Comparison of ENCODE assay signal across 1 cellular context in the genomic region with DNA sequence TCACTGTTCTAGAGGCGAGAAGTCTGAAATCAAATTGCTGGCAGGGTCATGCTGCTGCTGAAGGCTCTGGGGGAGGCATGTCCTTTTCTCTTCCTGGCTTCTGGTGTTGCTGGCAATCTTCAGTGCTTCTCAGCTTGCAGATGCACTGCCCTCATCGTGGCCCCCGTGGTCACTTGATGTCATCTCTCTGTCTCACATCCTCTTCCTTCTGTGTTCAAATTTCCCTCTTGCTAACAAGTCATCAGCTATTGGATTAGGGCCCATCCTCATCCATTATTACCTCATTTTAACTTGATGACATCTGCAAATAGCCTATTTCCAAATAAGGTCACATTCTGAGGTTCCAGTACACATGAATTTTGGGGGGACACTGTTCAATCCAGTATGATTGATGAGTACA.
A peak's percentile ranks its signal among the peaks of the same experiment; 100 is the strongest.
TF ChIP-seq lines count a peak whose summit lies in the region.

No MANE protein-coding gene starts in this region.

TF ChIP-seq in GM12878, 131 proteins besides CTCF, POLR2A, EP300 and RAD21 (continued from another document and continues in another):
- TF ChIP-seq TARDBP (IDR thresholded peaks at IDR 0.05; ENCODE audit: borderline replicate concordance) = no peak
- TF ChIP-seq SPI1 (IDR thresholded peaks at IDR 0.05; ENCODE audit: borderline replicate concordance, insufficient read depth, low read depth, low read length) = peak; percentile 92
- no peak for TF ChIP-seq BRCA1 (IDR thresholded peaks at IDR 0.05; ENCODE audit: low read depth, low read length)
- peak; percentile 57; the same call in 1 of the 2 replicates for TF ChIP-seq PAX5 (IDR thresholded peaks at IDR 0.05; ENCODE audit: borderline replicate concordance, low read depth, low read length)
- no peak for TF ChIP-seq KAT2A (conservative IDR thresholded peaks at IDR 0.05; ENCODE audit: control insufficient read depth, low read depth, low read length)
- TF ChIP-seq HCFC1 (IDR thresholded peaks at IDR 0.05; ENCODE audit: low read length) = no peak
- 0 out of 2 replicates have a peak, but pooled peaks have one; percentile 26 for TF ChIP-seq TAF1 (IDR thresholded peaks at IDR 0.05; ENCODE audit: borderline replicate concordance, low read depth, low read length)
- TF ChIP-seq YY1 (IDR thresholded peaks at IDR 0.05; ENCODE audit: low read depth, low read length) = no peak
- TF ChIP-seq, protein P1, sequence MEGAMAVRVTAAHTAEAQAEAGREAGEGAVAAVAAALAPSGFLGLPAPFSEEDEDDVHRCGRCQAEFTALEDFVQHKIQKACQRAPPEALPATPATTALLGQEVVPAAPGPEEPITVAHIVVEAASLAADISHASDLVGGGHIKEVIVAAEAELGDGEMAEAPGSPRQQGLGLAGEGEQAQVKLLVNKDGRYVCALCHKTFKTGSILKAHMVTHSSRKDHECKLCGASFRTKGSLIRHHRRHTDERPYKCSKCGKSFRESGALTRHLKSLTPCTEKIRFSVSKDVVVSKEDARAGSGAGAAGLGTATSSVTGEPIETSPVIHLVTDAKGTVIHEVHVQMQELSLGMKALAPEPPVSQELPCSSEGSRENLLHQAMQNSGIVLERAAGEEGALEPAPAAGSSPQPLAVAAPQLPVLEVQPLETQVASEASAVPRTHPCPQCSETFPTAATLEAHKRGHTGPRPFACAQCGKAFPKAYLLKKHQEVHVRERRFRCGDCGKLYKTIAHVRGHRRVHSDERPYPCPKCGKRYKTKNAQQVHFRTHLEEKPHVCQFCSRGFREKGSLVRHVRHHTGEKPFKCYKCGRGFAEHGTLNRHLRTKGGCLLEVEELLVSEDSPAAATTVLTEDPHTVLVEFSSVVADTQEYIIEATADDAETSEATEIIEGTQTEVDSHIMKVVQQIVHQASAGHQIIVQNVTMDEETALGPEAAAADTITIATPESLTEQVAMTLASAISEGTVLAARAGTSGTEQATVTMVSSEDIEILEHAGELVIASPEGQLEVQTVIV (IDR thresholded peaks at IDR 0.05; ENCODE audit: borderline replicate concordance, partially characterized antibody) = no peak
- no peak for TF ChIP-seq ZNF274 (IDR thresholded peaks at IDR 0.05; ENCODE audit: insufficient read depth, insufficient read length)
- no peak for TF ChIP-seq MEF2B (IDR thresholded peaks at IDR 0.05; ENCODE audit: partially characterized antibody, poor library complexity, severe bottlenecking)
- TF ChIP-seq TCF7 (IDR thresholded peaks at IDR 0.05; ENCODE audit: borderline replicate concordance) = no peak
- TF ChIP-seq, protein P2, sequence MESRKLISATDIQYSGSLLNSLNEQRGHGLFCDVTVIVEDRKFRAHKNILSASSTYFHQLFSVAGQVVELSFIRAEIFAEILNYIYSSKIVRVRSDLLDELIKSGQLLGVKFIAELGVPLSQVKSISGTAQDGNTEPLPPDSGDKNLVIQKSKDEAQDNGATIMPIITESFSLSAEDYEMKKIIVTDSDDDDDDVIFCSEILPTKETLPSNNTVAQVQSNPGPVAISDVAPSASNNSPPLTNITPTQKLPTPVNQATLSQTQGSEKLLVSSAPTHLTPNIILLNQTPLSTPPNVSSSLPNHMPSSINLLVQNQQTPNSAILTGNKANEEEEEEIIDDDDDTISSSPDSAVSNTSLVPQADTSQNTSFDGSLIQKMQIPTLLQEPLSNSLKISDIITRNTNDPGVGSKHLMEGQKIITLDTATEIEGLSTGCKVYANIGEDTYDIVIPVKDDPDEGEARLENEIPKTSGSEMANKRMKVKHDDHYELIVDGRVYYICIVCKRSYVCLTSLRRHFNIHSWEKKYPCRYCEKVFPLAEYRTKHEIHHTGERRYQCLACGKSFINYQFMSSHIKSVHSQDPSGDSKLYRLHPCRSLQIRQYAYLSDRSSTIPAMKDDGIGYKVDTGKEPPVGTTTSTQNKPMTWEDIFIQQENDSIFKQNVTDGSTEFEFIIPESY (IDR thresholded peaks at IDR 0.05) = no peak
- no peak for TF ChIP-seq SIX5 (IDR thresholded peaks at IDR 0.05; ENCODE audit: low read depth, low read length, severe bottlenecking)
- TF ChIP-seq RB1 (IDR thresholded peaks at IDR 0.05; ENCODE audit: borderline replicate concordance) = no peak
- TF ChIP-seq KLF5 (IDR thresholded peaks at IDR 0.05; ENCODE audit: partially characterized antibody) = no peak
- TF ChIP-seq POLR2AphosphoS2 (IDR thresholded peaks at IDR 0.05; ENCODE audit: low read depth, low read length) = no peak
- no peak for TF ChIP-seq SREBF2 (IDR thresholded peaks at IDR 0.05; ENCODE audit: low read length)
- TF ChIP-seq HDAC6 (IDR thresholded peaks at IDR 0.05; ENCODE audit: unreplicated experiment) = no peak
- no peak for TF ChIP-seq PAX8 (IDR thresholded peaks at IDR 0.05)
- no peak for TF ChIP-seq PBX3 (IDR thresholded peaks at IDR 0.05; ENCODE audit: insufficient replicate concordance, low read depth, low read length)
- no peak; the same call in 1 of the 2 replicates for TF ChIP-seq IKZF1 (conservative IDR thresholded peaks at IDR 0.05)
- TF ChIP-seq, protein P3, sequence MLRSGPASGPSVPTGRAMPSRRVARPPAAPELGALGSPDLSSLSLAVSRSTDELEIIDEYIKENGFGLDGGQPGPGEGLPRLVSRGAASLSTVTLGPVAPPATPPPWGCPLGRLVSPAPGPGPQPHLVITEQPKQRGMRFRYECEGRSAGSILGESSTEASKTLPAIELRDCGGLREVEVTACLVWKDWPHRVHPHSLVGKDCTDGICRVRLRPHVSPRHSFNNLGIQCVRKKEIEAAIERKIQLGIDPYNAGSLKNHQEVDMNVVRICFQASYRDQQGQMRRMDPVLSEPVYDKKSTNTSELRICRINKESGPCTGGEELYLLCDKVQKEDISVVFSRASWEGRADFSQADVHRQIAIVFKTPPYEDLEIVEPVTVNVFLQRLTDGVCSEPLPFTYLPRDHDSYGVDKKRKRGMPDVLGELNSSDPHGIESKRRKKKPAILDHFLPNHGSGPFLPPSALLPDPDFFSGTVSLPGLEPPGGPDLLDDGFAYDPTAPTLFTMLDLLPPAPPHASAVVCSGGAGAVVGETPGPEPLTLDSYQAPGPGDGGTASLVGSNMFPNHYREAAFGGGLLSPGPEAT (IDR thresholded peaks at IDR 0.05; ENCODE audit: low read depth) = no peak
- TF ChIP-seq, protein P4, sequence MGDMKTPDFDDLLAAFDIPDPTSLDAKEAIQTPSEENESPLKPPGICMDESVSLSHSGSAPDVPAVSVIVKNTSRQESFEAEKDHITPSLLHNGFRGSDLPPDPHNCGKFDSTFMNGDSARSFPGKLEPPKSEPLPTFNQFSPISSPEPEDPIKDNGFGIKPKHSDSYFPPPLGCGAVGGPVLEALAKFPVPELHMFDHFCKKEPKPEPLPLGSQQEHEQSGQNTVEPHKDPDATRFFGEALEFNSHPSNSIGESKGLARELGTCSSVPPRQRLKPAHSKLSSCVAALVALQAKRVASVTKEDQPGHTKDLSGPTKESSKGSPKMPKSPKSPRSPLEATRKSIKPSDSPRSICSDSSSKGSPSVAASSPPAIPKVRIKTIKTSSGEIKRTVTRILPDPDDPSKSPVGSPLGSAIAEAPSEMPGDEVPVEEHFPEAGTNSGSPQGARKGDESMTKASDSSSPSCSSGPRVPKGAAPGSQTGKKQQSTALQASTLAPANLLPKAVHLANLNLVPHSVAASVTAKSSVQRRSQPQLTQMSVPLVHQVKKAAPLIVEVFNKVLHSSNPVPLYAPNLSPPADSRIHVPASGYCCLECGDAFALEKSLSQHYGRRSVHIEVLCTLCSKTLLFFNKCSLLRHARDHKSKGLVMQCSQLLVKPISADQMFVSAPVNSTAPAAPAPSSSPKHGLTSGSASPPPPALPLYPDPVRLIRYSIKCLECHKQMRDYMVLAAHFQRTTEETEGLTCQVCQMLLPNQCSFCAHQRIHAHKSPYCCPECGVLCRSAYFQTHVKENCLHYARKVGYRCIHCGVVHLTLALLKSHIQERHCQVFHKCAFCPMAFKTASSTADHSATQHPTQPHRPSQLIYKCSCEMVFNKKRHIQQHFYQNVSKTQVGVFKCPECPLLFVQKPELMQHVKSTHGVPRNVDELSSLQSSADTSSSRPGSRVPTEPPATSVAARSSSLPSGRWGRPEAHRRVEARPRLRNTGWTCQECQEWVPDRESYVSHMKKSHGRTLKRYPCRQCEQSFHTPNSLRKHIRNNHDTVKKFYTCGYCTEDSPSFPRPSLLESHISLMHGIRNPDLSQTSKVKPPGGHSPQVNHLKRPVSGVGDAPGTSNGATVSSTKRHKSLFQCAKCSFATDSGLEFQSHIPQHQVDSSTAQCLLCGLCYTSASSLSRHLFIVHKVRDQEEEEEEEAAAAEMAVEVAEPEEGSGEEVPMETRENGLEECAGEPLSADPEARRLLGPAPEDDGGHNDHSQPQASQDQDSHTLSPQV (IDR thresholded peaks at IDR 0.05) = no peak
- TF ChIP-seq RUNX3 (IDR thresholded peaks at IDR 0.05; ENCODE audit: low read length) = peak; percentile 83
- TF ChIP-seq CBFB (IDR thresholded peaks at IDR 0.05; ENCODE audit: low read depth) = no peak; the same call in 1 of the 2 replicates
- peak; percentile 97 for TF ChIP-seq ATF7 (IDR thresholded peaks at IDR 0.05; ENCODE audit: low read depth)
- TF ChIP-seq, protein P5, sequence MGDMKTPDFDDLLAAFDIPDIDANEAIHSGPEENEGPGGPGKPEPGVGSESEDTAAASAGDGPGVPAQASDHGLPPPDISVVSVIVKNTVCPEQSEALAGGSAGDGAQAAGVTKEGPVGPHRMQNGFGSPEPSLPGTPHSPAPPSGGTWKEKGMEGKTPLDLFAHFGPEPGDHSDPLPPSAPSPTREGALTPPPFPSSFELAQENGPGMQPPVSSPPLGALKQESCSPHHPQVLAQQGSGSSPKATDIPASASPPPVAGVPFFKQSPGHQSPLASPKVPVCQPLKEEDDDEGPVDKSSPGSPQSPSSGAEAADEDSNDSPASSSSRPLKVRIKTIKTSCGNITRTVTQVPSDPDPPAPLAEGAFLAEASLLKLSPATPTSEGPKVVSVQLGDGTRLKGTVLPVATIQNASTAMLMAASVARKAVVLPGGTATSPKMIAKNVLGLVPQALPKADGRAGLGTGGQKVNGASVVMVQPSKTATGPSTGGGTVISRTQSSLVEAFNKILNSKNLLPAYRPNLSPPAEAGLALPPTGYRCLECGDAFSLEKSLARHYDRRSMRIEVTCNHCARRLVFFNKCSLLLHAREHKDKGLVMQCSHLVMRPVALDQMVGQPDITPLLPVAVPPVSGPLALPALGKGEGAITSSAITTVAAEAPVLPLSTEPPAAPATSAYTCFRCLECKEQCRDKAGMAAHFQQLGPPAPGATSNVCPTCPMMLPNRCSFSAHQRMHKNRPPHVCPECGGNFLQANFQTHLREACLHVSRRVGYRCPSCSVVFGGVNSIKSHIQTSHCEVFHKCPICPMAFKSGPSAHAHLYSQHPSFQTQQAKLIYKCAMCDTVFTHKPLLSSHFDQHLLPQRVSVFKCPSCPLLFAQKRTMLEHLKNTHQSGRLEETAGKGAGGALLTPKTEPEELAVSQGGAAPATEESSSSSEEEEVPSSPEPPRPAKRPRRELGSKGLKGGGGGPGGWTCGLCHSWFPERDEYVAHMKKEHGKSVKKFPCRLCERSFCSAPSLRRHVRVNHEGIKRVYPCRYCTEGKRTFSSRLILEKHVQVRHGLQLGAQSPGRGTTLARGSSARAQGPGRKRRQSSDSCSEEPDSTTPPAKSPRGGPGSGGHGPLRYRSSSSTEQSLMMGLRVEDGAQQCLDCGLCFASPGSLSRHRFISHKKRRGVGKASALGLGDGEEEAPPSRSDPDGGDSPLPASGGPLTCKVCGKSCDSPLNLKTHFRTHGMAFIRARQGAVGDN (IDR thresholded peaks at IDR 0.05) = no peak
- peak in 1 of 2 experiments; percentile 89; a peak in 2 of 4 replicates for TF ChIP-seq SRF (IDR thresholded peaks at IDR 0.05; ENCODE audit: low read depth in 2 of 2, low read length in 2 of 2)
- TF ChIP-seq, protein P6, sequence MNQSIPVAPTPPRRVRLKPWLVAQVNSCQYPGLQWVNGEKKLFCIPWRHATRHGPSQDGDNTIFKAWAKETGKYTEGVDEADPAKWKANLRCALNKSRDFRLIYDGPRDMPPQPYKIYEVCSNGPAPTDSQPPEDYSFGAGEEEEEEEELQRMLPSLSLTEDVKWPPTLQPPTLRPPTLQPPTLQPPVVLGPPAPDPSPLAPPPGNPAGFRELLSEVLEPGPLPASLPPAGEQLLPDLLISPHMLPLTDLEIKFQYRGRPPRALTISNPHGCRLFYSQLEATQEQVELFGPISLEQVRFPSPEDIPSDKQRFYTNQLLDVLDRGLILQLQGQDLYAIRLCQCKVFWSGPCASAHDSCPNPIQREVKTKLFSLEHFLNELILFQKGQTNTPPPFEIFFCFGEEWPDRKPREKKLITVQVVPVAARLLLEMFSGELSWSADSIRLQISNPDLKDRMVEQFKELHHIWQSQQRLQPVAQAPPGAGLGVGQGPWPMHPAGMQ (IDR thresholded peaks at IDR 0.05; ENCODE audit: borderline replicate concordance) = no peak
- TF ChIP-seq FOS (IDR thresholded peaks at IDR 0.05; ENCODE audit: borderline replicate concordance, extremely low read depth, insufficient read length) = no peak
- no peak for TF ChIP-seq YBX1 (IDR thresholded peaks at IDR 0.05)
- no peak for TF ChIP-seq MTA3 (IDR thresholded peaks at IDR 0.05; ENCODE audit: borderline replicate concordance, low read length)
- no peak for TF ChIP-seq MYB (IDR thresholded peaks at IDR 0.05; ENCODE audit: borderline replicate concordance, low read depth, low read length)
- peak; percentile 53; the same call in 1 of the 2 replicates for TF ChIP-seq FOXM1 (IDR thresholded peaks at IDR 0.05; ENCODE audit: low read depth, low read length)
- no peak for TF ChIP-seq SIN3A (IDR thresholded peaks at IDR 0.05; ENCODE audit: low read depth, low read length)
- TF ChIP-seq ZSCAN29 (IDR thresholded peaks at IDR 0.05) = no peak
- TF ChIP-seq SKIL (IDR thresholded peaks at IDR 0.05; ENCODE audit: low read depth, poor library complexity, severe bottlenecking) = no peak
- TF ChIP-seq CBX5 (IDR thresholded peaks at IDR 0.05; ENCODE audit: low read depth) = no peak
